Comparison of ENCODE assay signal across 7 cellular contexts in genomic region chr7:14902589-14902963, GRCh38. TPM values are rescaled to one million over a fixed set of nuclear protein-coding genes. Genes with fewer than 3 reads are reported as not detected.
DNase-seq lines count a peak whose midpoint lies in the region; TF ChIP-seq lines count a peak whose summit lies in the region.

Gene DGKB (minus strand): TSS chr7:14902751.

- dilution Hi-C loops in mammary epithelial cell (cut with HindIII; ENCODE audit: low sequenced_read_pairs), result no loop called here

- H3K36me3 ChIP-seq in mammary epithelial cell (ENCODE audit: insufficient read depth, low read length) (no peaks in the 10 kb centered on the region), tibial artery (no peaks in the 10 kb centered on the region)

- CTCF ChIA-PET in mammary epithelial cell (lab: Charles Lee; ENCODE audit: low non-redundant PET), result no interaction called here

- H3K9ac ChIP-seq in mammary epithelial cell (ENCODE audit: insufficient read depth, low read length), result no peak within 1 kb of the TSS

- H2AFZ ChIP-seq in mammary epithelial cell (ENCODE audit: low read depth, low read length), result peak within 1 kb of the TSS; percentile 41

- H3K4me3 ChIP-seq in mammary epithelial cell (replicated peaks in 1 of 3; ENCODE audit: insufficient read depth in 1 of 3, low read depth in 2 of 3, low read length in 3 of 3), result no peak within 1 kb of the TSS
- peak within 1 kb of the TSS; percentile 1 to 9 for H3K4me3 ChIP-seq in tibial artery

- in situ Hi-C loops in mammary epithelial cell (cut with MboI; ENCODE audit: low sequenced_read_pairs in 2 of 2), result no loop called here

- no peak within 1 kb of the TSS for H3K4me2 ChIP-seq in mammary epithelial cell (ENCODE audit: insufficient read depth, low read depth, low read length)

- no peaks in the 10 kb centered on the region for H3K79me2 ChIP-seq in mammary epithelial cell (ENCODE audit: insufficient read depth, low read length)

- H4K20me1 ChIP-seq in mammary epithelial cell (ENCODE audit: insufficient read depth, low read length), result no peaks in the 10 kb centered on the region

- 0% methylated on average over 9 of the region's 12 CpGs for WGBS in mammary epithelial cell (ENCODE audit: low coverage, missing lambda C conversion rate)

- H3K4me1 ChIP-seq in mammary epithelial cell (ENCODE audit: insufficient read depth, low read length) (no peaks in the 10 kb centered on the region), tibial artery (peaks cover 0 to 11% (median 5%) of the 10 kb centered on the region in 4 donors)

- H3K27ac ChIP-seq in mammary epithelial cell (ENCODE audit: insufficient read depth, low read depth, low read length) (no peak within 1 kb of the TSS), tibial artery (no peak within 1 kb of the TSS)

- intact Hi-C loops in mammary epithelial cell (cut with micrococcal nuclease), result no loop called here
- intact Hi-C loops in tibial artery (cut with DNase I; ENCODE audit: low total_unique reads), result no loop called here

- no peak for TF ChIP-seq CTCF in mammary epithelial cell (conservative IDR thresholded peaks at IDR 0.05 in 1 of 2, IDR thresholded peaks at IDR 0.05 in 1 of 2; ENCODE audit: extremely low read depth in 1 of 2, insufficient read depth in 1 of 2, low read depth in 1 of 2, low read length in 2 of 2)
- TF ChIP-seq CTCF in tibial artery (IDR thresholded peaks at IDR 0.05), result no peak
- no peak for TF ChIP-seq CTCF in GM10266 (IDR thresholded peaks at IDR 0.05; ENCODE audit: control insufficient read depth, insufficient read depth, low read depth, missing control alignments)

- BruUV-seq in mammary epithelial cell (replicated peaks; lab: Mats Ljungman, UMichigan), result no TSS peak

- H3K27me3 ChIP-seq in mammary epithelial cell (ENCODE audit: insufficient read depth, low read length), result peaks cover 7% of the 10 kb centered on the region
- no peaks in the 10 kb centered on the region for H3K27me3 ChIP-seq in tibial artery

- peak; percentile 83 for DNase-seq in NCI-H1092 treated with DMSO at 0.1 percent for 48 hours (lab: John Stamatoyannopoulos, UW)
- no peak for DNase-seq in mammary epithelial cell
- DNase-seq in inferior parietal cortex (ENCODE audit: extremely low spot score), result peak; percentile 48
- DNase-seq in tibial artery, result no peak
- no peak for DNase-seq in HuH-7.5 (ENCODE audit: low spot score)
- no peak for DNase-seq in GM10266 (ENCODE audit: extremely low spot score)
- DNase-seq in HuH-7 (ENCODE audit: low spot score), result no peak

- H3K9me3 ChIP-seq in mammary epithelial cell (replicated peaks; ENCODE audit: insufficient read depth, low read length) (no peaks in the 10 kb centered on the region), tibial artery (no peaks in the 10 kb centered on the region)

RNA-seq across cellular contexts. Expression of gene DGKB, which starts in this region (rescaled TPM):
- not detected for total RNA-seq in mammary epithelial cell
- polyA plus RNA-seq in mammary epithelial cell, result not detected
- not detected for polyA minus RNA-seq in mammary epithelial cell

Comparison
In these comparisons a context has a peak if more than half of its experiments do, and no peak if none do; other contexts are left out.
1. DNase-seq: peak in NCI-H1092 treated with DMSO at 0.1 percent for 48 hours (single experiment) and inferior parietal cortex (single experiment); none in mammary epithelial cell (single experiment), tibial artery (0 of 2), HuH-7.5 (single experiment), GM10266 (single experiment) and HuH-7 (single experiment).
2. H3K4me3 ChIP-seq: peak in tibial artery (2 of 2); none in mammary epithelial cell (0 of 3).